Comparison of ENCODE assay signal across 1 cellular context in the genomic region with DNA sequence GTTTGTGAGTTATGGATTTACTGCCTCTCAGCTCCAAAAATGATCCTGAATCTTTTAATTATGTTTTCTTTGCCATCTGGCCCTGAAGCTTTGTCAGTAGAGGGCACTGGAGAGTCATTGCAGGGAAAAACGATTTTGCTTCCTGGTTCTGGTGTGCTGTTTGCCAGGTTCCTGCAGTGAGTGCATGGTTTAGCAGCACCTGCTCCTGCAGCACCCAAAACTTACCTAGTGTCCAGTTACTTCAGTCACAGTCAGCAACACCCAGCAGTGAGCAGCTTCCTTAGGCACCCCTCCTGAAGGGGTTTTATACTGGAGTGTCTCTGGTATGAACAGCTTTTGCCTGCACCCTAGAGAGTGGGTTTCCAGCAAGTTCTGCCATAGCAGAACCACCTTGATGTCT.
A peak's percentile ranks its signal among the peaks of the same experiment; 100 is the strongest.
TF ChIP-seq lines count a peak whose summit lies in the region.

No MANE protein-coding gene starts in this region.

TF ChIP-seq in K562, 482 proteins besides CTCF, POLR2A, EP300 and RAD21:
- TF ChIP-seq HINFP (tag; conservative IDR thresholded peaks at IDR 0.05; ENCODE audit: low read depth) (no peak), STAG1 (CRISPR knock-in tag; IDR thresholded peaks at IDR 0.05; ENCODE audit: borderline replicate concordance) (peak; percentile 40; the same call in 1 of the 2 replicates), ZNF175 (CRISPR knock-in tag; IDR thresholded peaks at IDR 0.05; ENCODE audit: low read depth) (no peak), ZBTB34 (CRISPR knock-in tag; IDR thresholded peaks at IDR 0.05) (no peak), SMC3 (conservative IDR thresholded peaks at IDR 0.05; ENCODE audit: insufficient read depth, low read depth, low read length) (peak; percentile 76), HDAC1 (IDR thresholded peaks at IDR 0.05) (no peak), ARID3A (IDR thresholded peaks at IDR 0.05; ENCODE audit: borderline replicate concordance, low read depth, low read length) (0 out of 2 replicates have a peak, but pooled peaks have one; percentile 33), ZC3H11A (IDR thresholded peaks at IDR 0.05; ENCODE audit: low read depth, low read length) (no peak), MYBL2 (IDR thresholded peaks at IDR 0.05; ENCODE audit: low read depth) (no peak), MYBL2 (CRISPR knock-in tag; IDR thresholded peaks at IDR 0.05; ENCODE audit: borderline replicate concordance) (no peak), ZFX (CRISPR knock-in tag; IDR thresholded peaks at IDR 0.05) (no peak), KLF16 (IDR thresholded peaks at IDR 0.05) (0 out of 2 replicates have a peak, but pooled peaks have one; percentile 48), ELF1 (tag; IDR thresholded peaks at IDR 0.05) (peak; percentile 63)
- TF ChIP-seq, protein P1, sequence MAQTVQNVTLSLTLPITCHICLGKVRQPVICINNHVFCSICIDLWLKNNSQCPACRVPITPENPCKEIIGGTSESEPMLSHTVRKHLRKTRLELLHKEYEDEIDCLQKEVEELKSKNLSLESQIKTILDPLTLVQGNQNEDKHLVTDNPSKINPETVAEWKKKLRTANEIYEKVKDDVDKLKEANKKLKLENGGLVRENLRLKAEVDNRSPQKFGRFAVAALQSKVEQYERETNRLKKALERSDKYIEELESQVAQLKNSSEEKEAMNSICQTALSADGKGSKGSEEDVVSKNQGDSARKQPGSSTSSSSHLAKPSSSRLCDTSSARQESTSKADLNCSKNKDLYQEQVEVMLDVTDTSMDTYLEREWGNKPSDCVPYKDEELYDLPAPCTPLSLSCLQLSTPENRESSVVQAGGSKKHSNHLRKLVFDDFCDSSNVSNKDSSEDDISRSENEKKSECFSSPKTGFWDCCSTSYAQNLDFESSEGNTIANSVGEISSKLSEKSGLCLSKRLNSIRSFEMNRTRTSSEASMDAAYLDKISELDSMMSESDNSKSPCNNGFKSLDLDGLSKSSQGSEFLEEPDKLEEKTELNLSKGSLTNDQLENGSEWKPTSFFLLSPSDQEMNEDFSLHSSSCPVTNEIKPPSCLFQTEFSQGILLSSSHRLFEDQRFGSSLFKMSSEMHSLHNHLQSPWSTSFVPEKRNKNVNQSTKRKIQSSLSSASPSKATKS (CRISPR knock-in tag; IDR thresholded peaks at IDR 0.05) = no peak
